Comparison of ENCODE assay signal across 8 cellular contexts in genomic region chrX:152932144-152932543, GRCh38.
"Had no signal": no experiment of that assay in that cellular context is flagged by ENCODE, and none has a peak within 500 bp of the region (broad histone marks: within the 10 kb centered on the region; RNA-seq: fewer than 3 reads in every experiment).

No MANE protein-coding gene starts in this region.

- H3K4me3 ChIP-seq: GM23248, HAP-1 had no signal

- H3K36me3 ChIP-seq: HAP-1 had no signal

- FAIRE-seq: HepG2 had no signal

- H3K27ac ChIP-seq: GM23248, HL-60 had no signal

- H3K4me1 ChIP-seq: HAP-1 had no signal

- ATAC-seq: HCT116, HepG2 had no signal

- H3K9me3 ChIP-seq: HAP-1 had no signal

- DNase-seq: GM23248, GOT3, H7, HFFc6 had no signal
